ENCODE assay signal across 2 cellular contexts in the genomic region with DNA sequence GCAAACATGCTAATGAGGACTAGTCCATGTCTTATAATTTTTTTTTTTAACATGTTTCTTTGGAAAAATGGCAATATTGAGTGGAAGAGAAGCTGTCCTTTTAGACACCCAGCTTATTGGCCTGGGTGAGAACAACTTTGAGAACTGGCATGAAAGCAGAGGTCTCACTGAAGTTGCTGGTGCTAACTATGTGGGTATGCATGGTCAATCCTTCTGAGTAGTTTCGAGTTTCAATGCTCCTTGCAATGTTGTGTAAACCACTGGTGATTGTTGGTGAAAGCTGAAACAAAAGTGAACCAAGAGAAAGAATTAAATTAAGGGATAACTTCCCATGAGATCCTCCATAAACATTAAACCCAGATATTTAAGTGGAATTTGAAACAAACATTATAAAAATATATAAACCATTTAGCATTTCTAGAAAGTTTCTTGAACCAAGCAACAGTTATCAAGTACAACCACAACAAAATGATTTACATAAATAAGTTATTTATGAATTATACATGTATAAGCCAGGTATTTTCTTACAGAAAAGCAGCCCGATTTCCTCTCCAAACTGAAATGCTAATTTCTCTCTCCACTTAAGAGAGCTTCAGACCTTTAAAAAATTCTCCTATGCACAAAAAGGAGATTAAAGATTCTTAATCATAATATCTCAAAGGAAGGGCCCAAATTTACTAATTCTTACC.
TF ChIP-seq lines count a peak whose summit lies in the region.

No MANE protein-coding gene starts in this region.

TF ChIP-seq in GM12891, 5 proteins besides CTCF, POLR2A, EP300 and RAD21:
- TF ChIP-seq TAF1 (IDR thresholded peaks at IDR 0.05; ENCODE audit: low read depth, low read length) (no peak), POLR2AphosphoS5 (IDR thresholded peaks at IDR 0.05; ENCODE audit: low read depth, low read length) (no peak), SPI1 (IDR thresholded peaks at IDR 0.05; ENCODE audit: low read depth, low read length) (no peak), PAX5 (IDR thresholded peaks at IDR 0.05; ENCODE audit: insufficient read depth, low read length, severe bottlenecking) (no peak), POU2F2 (IDR thresholded peaks at IDR 0.05; ENCODE audit: low read depth, low read length) (no peak)

TF ChIP-seq in IMR-90, 13 proteins besides CTCF, POLR2A, EP300 and RAD21:
- TF ChIP-seq SMC3 (IDR thresholded peaks at IDR 0.05; ENCODE audit: low read depth, low read length) (no peak), MAFK (IDR thresholded peaks at IDR 0.05; ENCODE audit: low read depth, low read length) (no peak), MXI1 (IDR thresholded peaks at IDR 0.05; ENCODE audit: borderline replicate concordance, low read depth, low read length) (no peak)
- TF ChIP-seq, protein P1, sequence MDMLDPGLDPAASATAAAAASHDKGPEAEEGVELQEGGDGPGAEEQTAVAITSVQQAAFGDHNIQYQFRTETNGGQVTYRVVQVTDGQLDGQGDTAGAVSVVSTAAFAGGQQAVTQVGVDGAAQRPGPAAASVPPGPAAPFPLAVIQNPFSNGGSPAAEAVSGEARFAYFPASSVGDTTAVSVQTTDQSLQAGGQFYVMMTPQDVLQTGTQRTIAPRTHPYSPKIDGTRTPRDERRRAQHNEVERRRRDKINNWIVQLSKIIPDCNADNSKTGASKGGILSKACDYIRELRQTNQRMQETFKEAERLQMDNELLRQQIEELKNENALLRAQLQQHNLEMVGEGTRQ (IDR thresholded peaks at IDR 0.05; ENCODE audit: low read depth, low read length), result no peak
